1 cellular context compared by ENCODE assay signal in genomic region chr3:143972495-143973351, GRCh38.
TF ChIP-seq lines count a peak whose summit lies in the region.

No MANE protein-coding gene starts in this region.

TF ChIP-seq in HepG2, 621 proteins besides CTCF, POLR2A, EP300 and RAD21 (continued from another document):
- TF ChIP-seq DMAP1 (CRISPR knock-in tag; IDR thresholded peaks at IDR 0.05) (peak; percentile 33; the same call in 1 of the 2 replicates), ZNF790 (CRISPR knock-in tag; IDR thresholded peaks at IDR 0.05; ENCODE audit: borderline replicate concordance) (no peak), MTA1 (CRISPR knock-in tag; IDR thresholded peaks at IDR 0.05; ENCODE audit: borderline replicate concordance) (0 out of 2 replicates have a peak, but pooled peaks have one; percentile 25), SRF (IDR thresholded peaks at IDR 0.05; ENCODE audit: low read depth, low read length) (no peak), TRIM24 (CRISPR knock-in tag; IDR thresholded peaks at IDR 0.05) (no peak), ZNF431 (CRISPR knock-in tag; IDR thresholded peaks at IDR 0.05; ENCODE audit: borderline replicate concordance, low read depth) (no peak), LCORL (IDR thresholded peaks at IDR 0.05) (no peak), LCORL (CRISPR knock-in tag; IDR thresholded peaks at IDR 0.05) (no peak), BHLHE40 (IDR thresholded peaks at IDR 0.05; ENCODE audit: low read length) (no peak), SP140L (CRISPR knock-in tag; IDR thresholded peaks at IDR 0.05; ENCODE audit: borderline replicate concordance) (no peak), NCOA2 (CRISPR knock-in tag; IDR thresholded peaks at IDR 0.05) (no peak), ZNF609 (CRISPR knock-in tag; IDR thresholded peaks at IDR 0.05; ENCODE audit: borderline replicate concordance) (0 out of 2 replicates have a peak, but pooled peaks have one; percentile 35), HNF4G (IDR thresholded peaks at IDR 0.05; ENCODE audit: borderline replicate concordance, low read depth, low read length) (no peak), HNF4G (CRISPR knock-in tag; IDR thresholded peaks at IDR 0.05; ENCODE audit: borderline replicate concordance, low read depth) (no peak), ZMAT3 (CRISPR knock-in tag; conservative IDR thresholded peaks at IDR 0.05) (no peak), SRY (CRISPR knock-in tag; IDR thresholded peaks at IDR 0.05) (no peak), TMF1 (CRISPR knock-in tag; IDR thresholded peaks at IDR 0.05; ENCODE audit: low read depth) (peak; percentile 35; the same call in 1 of the 2 replicates), SMAD1 (CRISPR knock-in tag; IDR thresholded peaks at IDR 0.05; ENCODE audit: borderline replicate concordance, low read depth) (no peak), ZNF30 (CRISPR knock-in tag; IDR thresholded peaks at IDR 0.05) (no peak), TRAFD1 (CRISPR knock-in tag; IDR thresholded peaks at IDR 0.05; ENCODE audit: borderline replicate concordance) (no peak), ZNF616 (CRISPR knock-in tag; IDR thresholded peaks at IDR 0.05; ENCODE audit: low read depth) (peak; percentile 65; the same call in 1 of the 2 replicates), HNRNPUL1 (IDR thresholded peaks at IDR 0.05; ENCODE audit: low read depth, low read length) (no peak), ZNF333 (CRISPR knock-in tag; IDR thresholded peaks at IDR 0.05; ENCODE audit: borderline replicate concordance) (no peak; the same call in 1 of the 2 replicates), RBFOX2 (IDR thresholded peaks at IDR 0.05; ENCODE audit: low read depth, low read length) (peak; percentile 7; the same call in 1 of the 2 replicates), MAFF (IDR thresholded peaks at IDR 0.05; ENCODE audit: low read depth, low read length) (no peak), ZNF556 (CRISPR knock-in tag; IDR thresholded peaks at IDR 0.05; ENCODE audit: borderline replicate concordance) (0 out of 2 replicates have a peak, but pooled peaks have one; percentile 20), ARNTL (CRISPR knock-in tag; IDR thresholded peaks at IDR 0.05) (no peak), MNT (IDR thresholded peaks at IDR 0.05) (no peak)
- TF ChIP-seq, protein P1, sequence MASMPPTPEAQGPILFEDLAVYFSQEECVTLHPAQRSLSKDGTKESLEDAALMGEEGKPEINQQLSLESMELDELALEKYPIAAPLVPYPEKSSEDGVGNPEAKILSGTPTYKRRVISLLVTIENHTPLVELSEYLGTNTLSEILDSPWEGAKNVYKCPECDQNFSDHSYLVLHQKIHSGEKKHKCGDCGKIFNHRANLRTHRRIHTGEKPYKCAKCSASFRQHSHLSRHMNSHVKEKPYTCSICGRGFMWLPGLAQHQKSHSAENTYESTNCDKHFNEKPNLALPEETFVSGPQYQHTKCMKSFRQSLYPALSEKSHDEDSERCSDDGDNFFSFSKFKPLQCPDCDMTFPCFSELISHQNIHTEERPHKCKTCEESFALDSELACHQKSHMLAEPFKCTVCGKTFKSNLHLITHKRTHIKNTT (CRISPR knock-in tag; IDR thresholded peaks at IDR 0.05), result no peak
- TF ChIP-seq, protein P2, sequence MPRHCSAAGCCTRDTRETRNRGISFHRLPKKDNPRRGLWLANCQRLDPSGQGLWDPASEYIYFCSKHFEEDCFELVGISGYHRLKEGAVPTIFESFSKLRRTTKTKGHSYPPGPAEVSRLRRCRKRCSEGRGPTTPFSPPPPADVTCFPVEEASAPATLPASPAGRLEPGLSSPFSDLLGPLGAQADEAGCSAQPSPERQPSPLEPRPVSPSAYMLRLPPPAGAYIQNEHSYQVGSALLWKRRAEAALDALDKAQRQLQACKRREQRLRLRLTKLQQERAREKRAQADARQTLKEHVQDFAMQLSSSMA (CRISPR knock-in tag; IDR thresholded peaks at IDR 0.05), result no peak
- TF ChIP-seq, protein P3, sequence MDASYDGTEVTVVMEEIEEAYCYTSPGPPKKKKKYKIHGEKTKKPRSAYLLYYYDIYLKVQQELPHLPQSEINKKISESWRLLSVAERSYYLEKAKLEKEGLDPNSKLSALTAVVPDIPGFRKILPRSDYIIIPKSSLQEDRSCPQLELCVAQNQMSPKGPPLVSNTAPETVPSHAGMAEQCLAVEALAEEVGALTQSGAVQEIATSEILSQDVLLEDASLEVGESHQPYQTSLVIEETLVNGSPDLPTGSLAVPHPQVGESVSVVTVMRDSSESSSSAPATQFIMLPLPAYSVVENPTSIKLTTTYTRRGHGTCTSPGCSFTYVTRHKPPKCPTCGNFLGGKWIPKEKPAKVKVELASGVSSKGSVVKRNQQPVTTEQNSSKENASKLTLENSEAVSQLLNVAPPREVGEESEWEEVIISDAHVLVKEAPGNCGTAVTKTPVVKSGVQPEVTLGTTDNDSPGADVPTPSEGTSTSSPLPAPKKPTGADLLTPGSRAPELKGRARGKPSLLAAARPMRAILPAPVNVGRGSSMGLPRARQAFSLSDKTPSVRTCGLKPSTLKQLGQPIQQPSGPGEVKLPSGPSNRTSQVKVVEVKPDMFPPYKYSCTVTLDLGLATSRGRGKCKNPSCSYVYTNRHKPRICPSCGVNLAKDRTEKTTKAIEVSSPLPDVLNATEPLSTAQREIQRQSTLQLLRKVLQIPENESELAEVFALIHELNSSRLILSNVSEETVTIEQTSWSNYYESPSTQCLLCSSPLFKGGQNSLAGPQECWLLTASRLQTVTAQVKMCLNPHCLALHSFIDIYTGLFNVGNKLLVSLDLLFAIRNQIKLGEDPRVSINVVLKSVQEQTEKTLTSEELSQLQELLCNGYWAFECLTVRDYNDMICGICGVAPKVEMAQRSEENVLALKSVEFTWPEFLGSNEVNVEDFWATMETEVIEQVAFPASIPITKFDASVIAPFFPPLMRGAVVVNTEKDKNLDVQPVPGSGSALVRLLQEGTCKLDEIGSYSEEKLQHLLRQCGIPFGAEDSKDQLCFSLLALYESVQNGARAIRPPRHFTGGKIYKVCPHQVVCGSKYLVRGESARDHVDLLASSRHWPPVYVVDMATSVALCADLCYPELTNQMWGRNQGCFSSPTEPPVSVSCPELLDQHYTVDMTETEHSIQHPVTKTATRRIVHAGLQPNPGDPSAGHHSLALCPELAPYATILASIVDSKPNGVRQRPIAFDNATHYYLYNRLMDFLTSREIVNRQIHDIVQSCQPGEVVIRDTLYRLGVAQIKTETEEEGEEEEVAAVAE (CRISPR knock-in tag; IDR thresholded peaks at IDR 0.05; ENCODE audit: borderline replicate concordance), result no peak
